15 cellular contexts compared by ENCODE assay signal in genomic region chr14:50015708-50016107, GRCh38.
"Had no signal": no experiment of that assay in that cellular context is flagged by ENCODE, and none has a peak within 500 bp of the region (broad histone marks: within the 10 kb centered on the region; RNA-seq: fewer than 3 reads in every experiment).

No MANE protein-coding gene starts in this region.

- DNase-seq: activated B cell treated with CpG ODN at 0.5 μM for 24 hours; activated CD4-positive, alpha-beta T cell treated with anti-CD3 and anti-CD28 coated beads, Interleukin-2, amount 10 ng/mL, durations not matched to agents 7 days and 5 days; activated T-cell treated with anti-CD3 and anti-CD28 coated beads, Interleukin-2, amount 50 U/mL, for 4 hours; heart right ventricle; mammary epithelial cell; sigmoid colon; spleen; thyroid gland had no signal

- H2AFZ ChIP-seq: parathyroid adenoma had no signal

- H3K4me3 ChIP-seq: cardiac muscle cell, gastroesophageal sphincter, heart right ventricle, sigmoid colon, spleen, thyroid gland had no signal

- H3K79me2 ChIP-seq: parathyroid adenoma had no signal

- H3K4me3 Mint-ChIP-seq: activated B cell treated with CpG ODN at 0.5 μM for 24 hours; activated CD4-positive, alpha-beta T cell treated with anti-CD3 and anti-CD28 coated beads, Interleukin-2, amount 10 ng/mL, durations not matched to agents 7 days and 5 days; activated T-cell treated with anti-CD3 and anti-CD28 coated beads, Interleukin-2, amount 50 U/mL, for 4 hours had no signal

- H3K27me3 Mint-ChIP-seq: activated B cell treated with CpG ODN at 0.5 μM for 24 hours; activated CD4-positive, alpha-beta T cell treated with anti-CD3 and anti-CD28 coated beads, Interleukin-2, amount 10 ng/mL, durations not matched to agents 7 days and 5 days had no signal

- H3K4me1 ChIP-seq: parathyroid adenoma had no signal

- H3K9me3 ChIP-seq: neutrophil, thyroid gland had no signal

- H3K27me3 ChIP-seq: cardiac muscle cell, gastroesophageal sphincter, heart right ventricle, neutrophil, sigmoid colon, spleen, thyroid gland had no signal

- FAIRE-seq: endometrium, TTC549 had no signal

- H3K9ac ChIP-seq: parathyroid adenoma had no signal

- H3K36me3 ChIP-seq: cardiac muscle cell, gastroesophageal sphincter, heart right ventricle, neutrophil, sigmoid colon, thyroid gland had no signal

- ATAC-seq: activated T-cell treated with anti-CD3 and anti-CD28 coated beads, Interleukin-2, amount 50 U/mL, for 4 hours; gastroesophageal sphincter; heart right ventricle; left lobe of liver had no signal

- H3K27ac Mint-ChIP-seq: activated B cell treated with CpG ODN at 0.5 μM for 24 hours; activated CD4-positive, alpha-beta T cell treated with anti-CD3 and anti-CD28 coated beads, Interleukin-2, amount 10 ng/mL, durations not matched to agents 7 days and 5 days had no signal
